In the genomic region with DNA sequence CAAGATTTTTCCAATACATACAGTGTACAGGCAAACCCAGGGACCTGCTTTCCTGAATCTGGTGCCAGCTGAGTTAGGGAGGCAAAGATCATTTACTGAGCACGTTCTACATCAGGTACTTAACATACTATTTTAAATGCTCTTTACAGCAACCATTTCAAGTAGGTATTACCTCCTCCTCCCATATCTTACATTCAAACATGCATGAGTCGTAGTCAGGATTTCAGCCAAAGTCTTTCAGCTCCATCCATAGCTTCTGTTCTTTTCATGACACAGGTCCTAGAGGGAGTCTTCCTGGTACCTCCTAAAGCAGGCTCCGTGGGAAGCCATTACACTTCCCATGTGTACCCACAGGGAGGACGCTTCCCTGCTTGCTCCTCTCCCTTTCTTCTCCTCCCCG, we compare ENCODE assay signal across 27 cellular contexts. TPM values are rescaled to one million over a fixed set of nuclear protein-coding genes. Genes with fewer than 3 reads are reported as not detected.
DNase-seq lines count a peak whose midpoint lies in the region; ATAC-seq and TF ChIP-seq lines count a peak whose summit lies in the region.
"Had no signal": no experiment of that assay in that cellular context is flagged by ENCODE, and none has a peak within 500 bp of the region (broad histone marks: within the 10 kb centered on the region; RNA-seq: fewer than 3 reads in every experiment).

No MANE protein-coding gene starts in this region.

- H3K23ac ChIP-seq in IMR-90 (ENCODE audit: low read depth, low read length), result no peak overlapping the region

- H3K4me3 Mint-ChIP-seq in activated CD8-positive, alpha-beta T cell treated with anti-CD3 and anti-CD28 coated beads, Interleukin-2, amount 10 ng/mL, durations not matched to agents 7 days and 5 days, result no peak overlapping the region
- H3K4me3 Mint-ChIP-seq: CD8-positive, alpha-beta memory T cell; memory B cell; naive thymus-derived CD4-positive, alpha-beta T cell; stimulated activated naive CD8-positive, alpha-beta T cell treated with anti-CD3 and anti-CD28 coated beads, Interleukin-15, amount 100 ng/mL, for 72 hours had no signal

- H3K27me3 ChIP-seq in IMR-90 (ENCODE audit: control insufficient read depth, insufficient read depth, low read length), result no peaks in the 10 kb centered on the region
- H3K27me3 ChIP-seq in foreskin keratinocyte, result no peaks in the 10 kb centered on the region
- H3K27me3 ChIP-seq: esophagus muscularis mucosa, transverse colon had no signal

- no peak overlapping the region for H4K91ac ChIP-seq in IMR-90 (ENCODE audit: insufficient read depth, low read depth, low read length)

- dilution Hi-C loops in IMR-90 (cut with HindIII; ENCODE audit: low sequenced_read_pairs, unreplicated experiment), result no loop called here

- no peak overlapping the region for H3K56ac ChIP-seq in IMR-90 (ENCODE audit: extremely low read depth, insufficient read depth, low read length)

- 0 out of 2 replicates have a peak overlapping the region, but pooled peaks have one; percentile 42 for H2AK5ac ChIP-seq in IMR-90 (ENCODE audit: low read depth, low read length)

- no TSS peak for BruUV-seq in IMR-90 (replicated peaks; lab: Mats Ljungman, UMichigan)

- H3K4me1 Mint-ChIP-seq in activated CD8-positive, alpha-beta T cell treated with anti-CD3 and anti-CD28 coated beads, Interleukin-2, amount 10 ng/mL, durations not matched to agents 7 days and 5 days (ENCODE audit: low read depth), result peaks cover 5% of the 10 kb centered on the region

- no peak overlapping the region for H2BK5ac ChIP-seq in IMR-90 (ENCODE audit: low read depth, low read length, poor library complexity, severe bottlenecking)

- no peaks in the 10 kb centered on the region for H3K27me3 Mint-ChIP-seq in activated CD8-positive, alpha-beta T cell treated with anti-CD3 and anti-CD28 coated beads, Interleukin-2, amount 10 ng/mL, durations not matched to agents 7 days and 5 days (ENCODE audit: low read depth)
- H3K27me3 Mint-ChIP-seq: CD8-positive, alpha-beta memory T cell; memory B cell; naive thymus-derived CD4-positive, alpha-beta T cell; stimulated activated naive CD8-positive, alpha-beta T cell treated with anti-CD3 and anti-CD28 coated beads, Interleukin-15, amount 100 ng/mL, for 72 hours had no signal

- TF ChIP-seq RAD21 in IMR-90 (IDR thresholded peaks at IDR 0.05; ENCODE audit: low read length), result no peak

- no peak overlapping the region for H3K4me2 ChIP-seq in IMR-90 (ENCODE audit: low read depth, low read length)

- DNase-seq in Daoy (ENCODE audit: low read depth) (peak; percentile 15), IMR-90 (peak; percentile 72), astrocyte of the hippocampus (ENCODE audit: low read depth, low spot score) (peak; percentile 43), foreskin keratinocyte (peak in 1 of 2 donors; percentile 24), posterior vena cava (ENCODE audit: low spot score) (no peak)
- DNase-seq in stimulated activated CD4-positive, alpha-beta T cell treated with anti-CD3 and anti-CD28 coated beads, Interleukin-4, amount 100 ng/mL, for 1 hour, result no peak
- DNase-seq in activated T-cell treated with anti-CD3 and anti-CD28 coated beads, Interleukin-2, amount 50 U/mL, for 1 hour, result no peak
- DNase-seq in activated CD8-positive, alpha-beta T cell treated with anti-CD3 and anti-CD28 coated beads, Interleukin-2, amount 10 ng/mL, durations not matched to agents 7 days and 5 days, result no peak
- DNase-seq: activated CD4-positive, alpha-beta T cell treated with anti-CD3 and anti-CD28 coated beads for 48 hours; CD8-positive, alpha-beta memory T cell; cerebellar nuclear complex; effector CD8-positive, alpha-beta T cell; naive thymus-derived CD4-positive, alpha-beta T cell; NCI-H2081 treated with DMSO at 0.1 percent for 48 hours; NCI-H524; posterior cingulate gyrus; small intestine; stimulated activated CD4-positive, alpha-beta T cell treated with anti-CD3 and anti-CD28 coated beads, Interleukin-2, amount 100 ng/mL, for 48 hours; stimulated activated naive CD8-positive, alpha-beta T cell treated with anti-CD3 and anti-CD28 coated beads, Interleukin-15, amount 100 ng/mL, for 72 hours; transverse colon had no signal

- H2AFZ ChIP-seq in IMR-90 (replicated peaks; ENCODE audit: low read length, poor library complexity), result no peak overlapping the region

- H3K9me1 ChIP-seq in IMR-90 (ENCODE audit: insufficient read depth, low read length), result peaks cover 7% of the 10 kb centered on the region

- no peaks in the 10 kb centered on the region for H3K9me3 ChIP-seq in IMR-90 (ENCODE audit: control insufficient read depth, insufficient read depth, low read length)
- H3K9me3 ChIP-seq: esophagus muscularis mucosa, transverse colon had no signal

- H3K4ac ChIP-seq in IMR-90 (ENCODE audit: low read depth, low read length), result peak overlapping the region; percentile 50; the same call in 1 of the 2 replicates

- no peaks in the 10 kb centered on the region; the same call in 1 of the 2 replicates for H3K36me3 ChIP-seq in IMR-90 (ENCODE audit: control insufficient read depth, insufficient read depth, low read length)
- H3K36me3 ChIP-seq: esophagus muscularis mucosa, transverse colon had no signal

- CTCF ChIA-PET in IMR-90 (lab: Yijun Ruan, JAX), result interaction anchor here (0.6 to 1.8 kb wide), 10 partner anchors 9 to 597 kb away, joined by 3 to 8 read pairs (median 4); no protein-coding TSS in a partner anchor
- CTCF ChIA-PET in activated CD8-positive, alpha-beta T cell treated with anti-CD3 and anti-CD28 coated beads, Interleukin-2, amount 10 ng/mL, durations not matched to agents 7 days and 5 days (lab: Charles Lee), result interaction anchor here (0.7 to 1.9 kb wide), 12 partner anchors 9 to 596 kb away, joined by 3 to 10 read pairs (median 5); a partner anchor contains a TSS

- no peak for TF ChIP-seq POLR2A in IMR-90 (IDR thresholded peaks at IDR 0.05; ENCODE audit: low read depth, low read length)

- H3K4me1 ChIP-seq in IMR-90 (ENCODE audit: control insufficient read depth, insufficient read depth, low read length) (peaks cover 8% of the 10 kb centered on the region), foreskin keratinocyte (no peaks in the 10 kb centered on the region)

- no peak for TF ChIP-seq CTCF in IMR-90 (conservative IDR thresholded peaks at IDR 0.05; ENCODE audit: low read depth, low read length)
- TF ChIP-seq CTCF in foreskin keratinocyte (conservative IDR thresholded peaks at IDR 0.05), result no peak

- H4K20me1 ChIP-seq in IMR-90 (ENCODE audit: insufficient read depth, low read length), result no peaks in the 10 kb centered on the region

- no peak overlapping the region for H3K27ac ChIP-seq in IMR-90 (ENCODE audit: insufficient read depth, low read length)
- H3K27ac ChIP-seq in foreskin keratinocyte, result no peak overlapping the region
- H3K27ac ChIP-seq: esophagus muscularis mucosa, HL-60, transverse colon had no signal

- H2BK15ac ChIP-seq in IMR-90 (ENCODE audit: low read depth, low read length), result no peak overlapping the region; the same call in 2 of the 3 replicates

- peak overlapping the region; percentile 53; the same call in 1 of the 2 replicates for H2BK20ac ChIP-seq in IMR-90 (ENCODE audit: low read depth, low read length)

- H3K9me3 Mint-ChIP-seq in activated CD8-positive, alpha-beta T cell treated with anti-CD3 and anti-CD28 coated beads, Interleukin-2, amount 10 ng/mL, durations not matched to agents 7 days and 5 days (ENCODE audit: insufficient read depth), result no peaks in the 10 kb centered on the region
- H3K9me3 Mint-ChIP-seq: activated T-helper 2 cell treated with anti-CD3 and anti-CD28 coated beads, Interferon-gamma antibody, Interleukin-2, Interleukin-4, amounts not matched to agents 10 μg/mL and 5 μg/mL and 100 μg/mL, durations not matched to agents 14 hours and 24 hours and 36 hours; CD8-positive, alpha-beta memory T cell; memory B cell; naive thymus-derived CD4-positive, alpha-beta T cell; stimulated activated naive CD8-positive, alpha-beta T cell treated with anti-CD3 and anti-CD28 coated beads, Interleukin-15, amount 100 ng/mL, for 72 hours had no signal

- 100% methylated on average over 1 of the region's 5 CpGs; no CpG with 5 or more reads in 1 of the 2 experiments for WGBS in IMR-90 (ENCODE audit: extremely low coverage in 2 of 2, insufficient read length in 1 of 2), 2 experiments

- intact Hi-C loops in IMR-90 (cut with micrococcal nuclease), result loop anchor here (2.0 to 10.0 kb wide), 4 partner anchors 108 to 714 kb away; a partner anchor contains a TSS
- intact Hi-C loops in posterior vena cava (cut with DNase I), result loop anchor here (10.0 kb wide), 2 partner anchors 104 to 594 kb away; a partner anchor contains a TSS

- H3K4me3 ChIP-seq in IMR-90 (ENCODE audit: insufficient read depth, low read depth, low read length), result no peak overlapping the region
- H3K4me3 ChIP-seq: esophagus muscularis mucosa, K562, transverse colon had no signal

- H3K36me3 Mint-ChIP-seq in activated CD8-positive, alpha-beta T cell treated with anti-CD3 and anti-CD28 coated beads, Interleukin-2, amount 10 ng/mL, durations not matched to agents 7 days and 5 days (ENCODE audit: low read depth), result no peaks in the 10 kb centered on the region

- no peaks in the 10 kb centered on the region for H3K79me1 ChIP-seq in IMR-90 (ENCODE audit: low read depth in 1 of 2, low read length in 2 of 2)

- H2AK9ac ChIP-seq in IMR-90 (replicated peaks; ENCODE audit: low read depth, low read length, poor library complexity), result no peak overlapping the region

- H2BK120ac ChIP-seq in IMR-90 (ENCODE audit: low read depth, low read length), result peak overlapping the region; percentile 22; the same call in 1 of the 2 replicates

- H3K27ac Mint-ChIP-seq in activated CD8-positive, alpha-beta T cell treated with anti-CD3 and anti-CD28 coated beads, Interleukin-2, amount 10 ng/mL, durations not matched to agents 7 days and 5 days, result no peak overlapping the region
- H3K27ac Mint-ChIP-seq: activated T-helper 2 cell treated with anti-CD3 and anti-CD28 coated beads, Interferon-gamma antibody, Interleukin-2, Interleukin-4, amounts not matched to agents 10 μg/mL and 5 μg/mL and 100 μg/mL, durations not matched to agents 14 hours and 24 hours and 36 hours; memory B cell; stimulated activated naive CD8-positive, alpha-beta T cell treated with anti-CD3 and anti-CD28 coated beads, Interleukin-15, amount 100 ng/mL, for 72 hours had no signal

- peak; percentile 47 for ATAC-seq in IMR-90 (ENCODE audit: low read depth)
- ATAC-seq in foreskin keratinocyte, result peak; percentile 15
- ATAC-seq in activated CD8-positive, alpha-beta T cell treated with anti-CD3 and anti-CD28 coated beads, Interleukin-2, amount 10 ng/mL, durations not matched to agents 7 days and 5 days, result no peak
- ATAC-seq: naive thymus-derived CD4-positive, alpha-beta T cell; stimulated activated naive CD8-positive, alpha-beta T cell treated with anti-CD3 and anti-CD28 coated beads, Interleukin-15, amount 100 ng/mL, for 72 hours had no signal

- POLR2A ChIA-PET in IMR-90 (lab: Charles Lee; ENCODE audit: unreplicated experiment), result no interaction called here
- POLR2A ChIA-PET in activated CD8-positive, alpha-beta T cell treated with anti-CD3 and anti-CD28 coated beads, Interleukin-2, amount 10 ng/mL, durations not matched to agents 7 days and 5 days (lab: Charles Lee), result no interaction called here

- no peak overlapping the region for H3K9ac ChIP-seq in IMR-90 (ENCODE audit: low read depth, low read length)

- peak overlapping the region; percentile 77; the same call in 1 of the 2 replicates for H3K18ac ChIP-seq in IMR-90 (ENCODE audit: low read depth, low read length)

- peak overlapping the region in 1 of 2 experiments; percentile 42; a peak in 1 of 4 replicates for H4K8ac ChIP-seq in IMR-90 (ENCODE audit: low read depth in 2 of 2, low read length in 2 of 2)

- in situ Hi-C loops in IMR-90 (cut with MboI; ENCODE audit: low sequenced_read_pairs), result loop anchor here (10.0 kb wide), 2 partner anchors 494 to 594 kb away; no protein-coding TSS in a partner anchor

- H3K14ac ChIP-seq in IMR-90 (replicated peaks; ENCODE audit: low read depth, low read length), result no peak overlapping the region; the same call in 1 of the 2 replicates

- peak overlapping the region; percentile 93; the same call in 1 of the 2 replicates for H4K5ac ChIP-seq in IMR-90 (ENCODE audit: low read depth, low read length)

RNA-seq across cellular contexts. Expression of a gene that starts 11.7 kb away (rescaled TPM):
- total RNA-seq in Daoy (2014; rRNA removed; shearing (Covaris generic)), result not detected in 2 replicates
- total RNA-seq in IMR-90 (2012; rRNA removed) (not detected in 2 replicates), foreskin keratinocyte (not detected in 2 replicates), posterior vena cava (not detected)
- polyA plus RNA-seq in IMR-90 (2012; rRNA removed) (not detected in 2 replicates), foreskin keratinocyte (not detected in 2 replicates)
- polyA plus RNA-seq in IMR-90 (2012; cell fraction: cytosol; rRNA removed), result not detected in 2 replicates
- polyA plus RNA-seq in IMR-90 (2012; cell fraction: nucleus; rRNA removed; ENCODE audit: low replicate concordance), result not detected in 2 replicates
- not detected for total RNA-seq in activated CD8-positive, alpha-beta T cell treated with anti-CD3 and anti-CD28 coated beads, Interleukin-2, amount 10 ng/mL, durations not matched to agents 7 days and 5 days
- total RNA-seq: activated T-helper 2 cell treated with anti-CD3 and anti-CD28 coated beads, Interferon-gamma antibody, Interleukin-2, Interleukin-4, amounts not matched to agents 10 μg/mL and 5 μg/mL and 100 μg/mL, durations not matched to agents 14 hours and 24 hours and 36 hours; CD8-positive, alpha-beta memory T cell; esophagus muscularis mucosa; H4; K562; naive thymus-derived CD4-positive, alpha-beta T cell; transverse colon had no signal
- polyA plus RNA-seq: adipose tissue; CD8-positive, alpha-beta memory T cell; naive thymus-derived CD4-positive, alpha-beta T cell; small intestine had no signal

Comparison
In these comparisons a context has a peak if more than half of its experiments do, and no peak if none do; other contexts are left out.
1. DNase-seq: peak in Daoy (single experiment), IMR-90 (single experiment) and astrocyte of the hippocampus (single experiment); none in stimulated activated CD4-positive, alpha-beta T cell treated with anti-CD3 and anti-CD28 coated beads, Interleukin-4, amount 100 ng/mL, for 1 hour (single experiment), posterior vena cava (single experiment), activated T-cell treated with anti-CD3 and anti-CD28 coated beads, Interleukin-2, amount 50 U/mL, for 1 hour (single experiment) and activated CD8-positive, alpha-beta T cell treated with anti-CD3 and anti-CD28 coated beads, Interleukin-2, amount 10 ng/mL, durations not matched to agents 7 days and 5 days (single experiment).